Comparison of ENCODE assay signal across 8 cellular contexts in the genomic region with DNA sequence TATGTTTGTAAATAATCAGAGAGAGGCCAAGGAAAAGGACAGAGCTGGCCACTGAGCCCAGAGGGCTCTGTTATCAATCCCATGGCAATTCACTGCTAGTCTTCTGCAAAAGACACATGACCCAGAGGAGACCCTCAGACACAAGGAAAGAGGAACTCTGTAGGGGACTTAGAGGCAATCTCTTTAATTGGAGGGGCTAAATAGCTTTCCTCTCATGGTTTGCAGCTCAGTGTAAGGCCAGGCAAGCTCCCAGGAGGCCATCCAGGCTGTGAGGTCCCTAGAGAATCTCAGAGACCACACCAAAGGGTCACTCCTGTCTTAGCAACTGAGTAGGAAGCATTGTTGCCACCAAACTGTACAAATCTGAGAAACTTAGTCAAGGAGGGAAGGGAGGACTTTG. TPM values are rescaled to one million over a fixed set of nuclear protein-coding genes. Genes with fewer than 3 reads are reported as not detected.
DNase-seq lines count a peak whose midpoint lies in the region; ATAC-seq and TF ChIP-seq lines count a peak whose summit lies in the region.

No MANE protein-coding gene starts in this region.

- in situ Hi-C loops in KBM-7 (cut with MboI; ENCODE audit: low pct_unique_long_range_greater_than_20kb, low sequenced_read_pairs), result no loop called here

- H3K27me3 ChIP-seq in left lung, result no peaks in the 10 kb centered on the region

- H3K9me3 ChIP-seq in left lung, result no peaks in the 10 kb centered on the region

- H3K4me1 Mint-ChIP-seq in T-helper 2 cell treated with Interferon-gamma antibody and Interleukin-4, amounts not matched to agents 5 μg/mL and 100 μg/mL, for 36 hours (ENCODE audit: low read depth), result peaks cover 36% of the 10 kb centered on the region
- peaks cover 14% of the 10 kb centered on the region for H3K4me1 Mint-ChIP-seq in activated T-helper 17 cell treated with anti-CD3 and anti-CD28 coated beads, Interleukin-2, amount 50 U/mL, for 72 hours

- intact Hi-C loops in left lung (cut with DNase I), result loop anchor here in 1 of 2 donors (5.0 kb wide), 2 partner anchors 58 to 73 kb away; partner anchors contain the start of gene HLA-DPB1

- peak; percentile 25 for ATAC-seq in activated T-helper 17 cell treated with anti-CD3 and anti-CD28 coated beads, Interleukin-2, amount 50 U/mL, for 72 hours (replicated peaks)
- peak; percentile 5 for ATAC-seq in left lung

- no peak overlapping the region for H3K4me3 ChIP-seq in left lung

- H3K4me3 Mint-ChIP-seq in T-helper 2 cell treated with Interferon-gamma antibody and Interleukin-4, amounts not matched to agents 5 μg/mL and 100 μg/mL, for 36 hours, result peak overlapping the region; percentile 74
- peak overlapping the region; percentile 74 for H3K4me3 Mint-ChIP-seq in activated T-helper 17 cell treated with anti-CD3 and anti-CD28 coated beads, Interleukin-2, amount 50 U/mL, for 72 hours

- peak overlapping the region; percentile 72 for H3K27ac Mint-ChIP-seq in T-helper 2 cell treated with Interferon-gamma antibody and Interleukin-4, amounts not matched to agents 5 μg/mL and 100 μg/mL, for 36 hours
- peak overlapping the region; percentile 63 for H3K27ac Mint-ChIP-seq in activated T-helper 17 cell treated with anti-CD3 and anti-CD28 coated beads, Interleukin-2, amount 50 U/mL, for 72 hours

- no peaks in the 10 kb centered on the region for H3K36me3 Mint-ChIP-seq in T-helper 2 cell treated with Interferon-gamma antibody and Interleukin-4, amounts not matched to agents 5 μg/mL and 100 μg/mL, for 36 hours (ENCODE audit: low read depth)
- H3K36me3 Mint-ChIP-seq in activated T-helper 17 cell treated with anti-CD3 and anti-CD28 coated beads, Interleukin-2, amount 50 U/mL, for 72 hours (ENCODE audit: low read depth), result no peaks in the 10 kb centered on the region

- peak overlapping the region; percentile 83 to 88 for H3K27ac ChIP-seq in left lung
- H3K27ac ChIP-seq in temporal lobe (ENCODE audit: low read depth, low read length), result peak overlapping the region; percentile 74

- no peaks in the 10 kb centered on the region for H3K36me3 ChIP-seq in left lung

- DNase-seq in T-helper 2 cell treated with Interferon-gamma antibody and Interleukin-4, amounts not matched to agents 5 μg/mL and 100 μg/mL, for 36 hours (ENCODE audit: low spot score), result no peak
- DNase-seq in T-helper 2 cell, result no peak
- no peak for DNase-seq in left lung
- DNase-seq in NCI-H748 (lab: John Stamatoyannopoulos, UW; ENCODE audit: unreplicated experiment), result no peak
- no peak for DNase-seq in stimulated activated CD4-positive, alpha-beta T cell treated with anti-CD3 and anti-CD28 coated beads, Interleukin-2, amount 100 ng/mL, for 48 hours
- no peak for DNase-seq in KBM-7

- peaks cover 19 to 44% of the 10 kb centered on the region in 2 donors for H3K4me1 ChIP-seq in left lung

- TF ChIP-seq CTCF in left lung (IDR thresholded peaks at IDR 0.05), result no peak

- H3K9me3 Mint-ChIP-seq in T-helper 2 cell treated with Interferon-gamma antibody and Interleukin-4, amounts not matched to agents 5 μg/mL and 100 μg/mL, for 36 hours, result no peaks in the 10 kb centered on the region
- no peaks in the 10 kb centered on the region for H3K9me3 Mint-ChIP-seq in activated T-helper 17 cell treated with anti-CD3 and anti-CD28 coated beads, Interleukin-2, amount 50 U/mL, for 72 hours

- peaks cover 2% of the 10 kb centered on the region for H3K27me3 Mint-ChIP-seq in T-helper 2 cell treated with Interferon-gamma antibody and Interleukin-4, amounts not matched to agents 5 μg/mL and 100 μg/mL, for 36 hours (ENCODE audit: low read depth)
- no peaks in the 10 kb centered on the region for H3K27me3 Mint-ChIP-seq in activated T-helper 17 cell treated with anti-CD3 and anti-CD28 coated beads, Interleukin-2, amount 50 U/mL, for 72 hours

RNA-seq across cellular contexts. Expression of gene HLA-DOA, which starts 10.0 kb away (rescaled TPM):
- total RNA-seq in activated T-helper 17 cell treated with anti-CD3 and anti-CD28 coated beads, Interleukin-2, amount 50 U/mL, for 72 hours, result 1 to 10 TPM in 1 of 2 donors, under 1 TPM in 1; 0.56 to 7.8 TPM
- 10 to 100 TPM; 15.3 to 20.6 TPM for total RNA-seq in left lung
- 0.25 TPM for total RNA-seq in temporal lobe

RNA-seq across cellular contexts. Expression of gene BRD2, which starts 51.0 kb away (rescaled TPM):
- 100 to 1,000 TPM; 229 to 281 TPM for total RNA-seq in activated T-helper 17 cell treated with anti-CD3 and anti-CD28 coated beads, Interleukin-2, amount 50 U/mL, for 72 hours
- total RNA-seq in left lung (100 to 1,000 TPM; 125 to 174 TPM), temporal lobe (68.6 TPM)

RNA-seq across cellular contexts. Expression of gene HLA-DPA1, which starts 54.1 kb away (rescaled TPM):
- 100 to 1,000 TPM in 1 of 2 donors, 10 to 100 TPM in 1; 40.5 to 136 TPM for total RNA-seq in activated T-helper 17 cell treated with anti-CD3 and anti-CD28 coated beads, Interleukin-2, amount 50 U/mL, for 72 hours
- total RNA-seq in left lung, result 100 to 1,000 TPM; 354 to 476 TPM
- total RNA-seq in temporal lobe, result 0.49 TPM

RNA-seq across cellular contexts. Expression of gene HLA-DPB1, which starts 56.4 kb away (rescaled TPM):
- 10 to 100 TPM; 21.4 to 69.1 TPM for total RNA-seq in activated T-helper 17 cell treated with anti-CD3 and anti-CD28 coated beads, Interleukin-2, amount 50 U/mL, for 72 hours
- 100 to 1,000 TPM; 206 to 326 TPM for total RNA-seq in left lung
- total RNA-seq in temporal lobe, result 1.2 TPM

Comparison
In these comparisons a context has a peak if more than half of its experiments do, and no peak if none do; other contexts are left out.
1. RNA of gene HLA-DPA1, which starts 54.1 kb away (total RNA-seq): 354 to 476 TPM in left lung and 40.5 to 136 TPM in activated T-helper 17 cell treated with anti-CD3 and anti-CD28 coated beads, Interleukin-2, amount 50 U/mL, for 72 hours; 0.49 TPM in temporal lobe (single experiment); every median in the first group is over 10 times any median in the second.